8 cellular contexts compared by ENCODE assay signal in genomic region chr17:38705803-38706624, GRCh38. TPM values are rescaled to one million over a fixed set of nuclear protein-coding genes. Genes with fewer than 3 reads are reported as not detected.
DNase-seq lines count a peak whose midpoint lies in the region; ATAC-seq and TF ChIP-seq lines count a peak whose summit lies in the region.

No MANE protein-coding gene starts in this region.

- peaks cover 30% of the 10 kb centered on the region for H3K4me1 ChIP-seq in HUES48 (ENCODE audit: control insufficient read depth, insufficient read depth, low read length)

- H3K27ac Mint-ChIP-seq in T-cell (peak overlapping the region; percentile 93 to 95), chondrocyte (ENCODE audit: unreplicated experiment) (peak overlapping the region; percentile 53)

- H3K4me3 ChIP-seq in HUES48 (ENCODE audit: low read depth, low read length): peak overlapping the region; percentile 57

- no peak for ATAC-seq in T-cell (replicated peaks in 1 of 4)
- no peak for ATAC-seq in left colon
- ATAC-seq in GM21619 (IDR thresholded peaks at IDR 0.05; ENCODE audit: unreplicated experiment): no peak
- no peak for ATAC-seq in activated CD4-positive, CD25-positive, alpha-beta regulatory T cell treated with anti-CD3 and anti-CD28 coated beads, Interleukin-2, amount 50 U/mL, for 24 hours

- H3K27ac ChIP-seq in HUES48 (ENCODE audit: low read depth, low read length): peak overlapping the region; percentile 65

- peak overlapping the region; percentile 91 to 96 (median 96) for H3K4me3 Mint-ChIP-seq in T-cell
- peak overlapping the region; percentile 87 for H3K4me3 Mint-ChIP-seq in chondrocyte (ENCODE audit: unreplicated experiment)

- H3K36me3 ChIP-seq in HUES48 (ENCODE audit: control insufficient read depth, insufficient read depth, low read length): no peaks in the 10 kb centered on the region

- POLR2A ChIA-PET in T-cell (lab: Charles Lee): interaction anchor here (0.6 to 0.7 kb wide), 4 partner anchors 14 to 146 kb away, joined by 3 to 4 read pairs (median 4); no protein-coding TSS in a partner anchor

- H3K27me3 ChIP-seq in HUES48 (ENCODE audit: control insufficient read depth, insufficient read depth, low read length): peaks cover 68% of the 10 kb centered on the region

- CTCF ChIA-PET in T-cell (lab: Charles Lee): interaction anchor here (1.3 to 2.5 kb wide), 6 partner anchors 13 to 148 kb away, joined by 4 to 13 read pairs (median 5); no protein-coding TSS in a partner anchor

- peak; percentile 40 for DNase-seq in Ammon's horn (ENCODE audit: low spot score)
- DNase-seq in T-cell: peak in 4 of 34 experiments; percentile 20 to 30 (median 26)
- DNase-seq in chondrocyte (ENCODE audit: low spot score): no peak
- peak; percentile 57 to 61 for DNase-seq in left colon
- peak; percentile 36 for DNase-seq in stimulated activated CD8-positive, alpha-beta memory T cell treated with anti-CD3 and anti-CD28 coated beads, Interleukin-4, amount 100 ng/mL, for 24 hours (ENCODE audit: low read depth)

- intact Hi-C loops in left colon (cut with DNase I, micrococcal nuclease): no loop called here

- H3K4me1 Mint-ChIP-seq in T-cell (peaks cover 63 to 76% (median 64%) of the 10 kb centered on the region in 3 donors), chondrocyte (ENCODE audit: low read depth) (peaks cover 50% of the 10 kb centered on the region)

- H3K9me3 Mint-ChIP-seq in T-cell (no peaks in the 10 kb centered on the region), chondrocyte (ENCODE audit: low read depth) (no peaks in the 10 kb centered on the region)

- no peaks in the 10 kb centered on the region for H3K27me3 Mint-ChIP-seq in T-cell
- no peaks in the 10 kb centered on the region for H3K27me3 Mint-ChIP-seq in chondrocyte (ENCODE audit: low read depth)

- no peak for TF ChIP-seq CTCF in chondrocyte (IDR thresholded peaks at IDR 0.05)

- H3K9me3 ChIP-seq in HUES48 (ENCODE audit: control insufficient read depth, insufficient read depth, low read length): no peaks in the 10 kb centered on the region

- H3K36me3 Mint-ChIP-seq in T-cell (peaks cover 26% of the 10 kb centered on the region), chondrocyte (ENCODE audit: low read depth) (peaks cover 7% of the 10 kb centered on the region)

- H3K9ac ChIP-seq in HUES48 (ENCODE audit: low read depth, low read length): no peak overlapping the region

RNA-seq across cellular contexts. Expression of gene MLLT6, which starts 0.9 kb away (rescaled TPM):
- total RNA-seq in T-cell (100 to 1,000 TPM; 412 to 506 (median 480) TPM), chondrocyte (44.9 to 64.2 TPM (median 50.0 TPM) in 3 replicates), left colon (10 to 100 TPM; 82.5 to 87.9 TPM)

RNA-seq across cellular contexts. Expression of gene CISD3, which starts 24.1 kb away (rescaled TPM):
- total RNA-seq in T-cell: 10 to 100 TPM; 10.7 to 21.5 (median 17.7) TPM
- total RNA-seq in chondrocyte: 17.2 to 18.4 TPM (median 17.9 TPM) in 3 replicates
- total RNA-seq in left colon: 10 to 100 TPM; 91.6 to 99.8 TPM

RNA-seq across cellular contexts. Expression of gene EPOP, which starts 31.3 kb away (rescaled TPM):
- total RNA-seq in T-cell (1 to 10 TPM in 1 of 5 donors, under 1 TPM in 4; 0.68 to 1.6 (median 0.90) TPM), chondrocyte (1.2 to 3.4 TPM (median 2.8 TPM) in 3 replicates), left colon (under 1 TPM; 0.22 to 0.46 TPM)

RNA-seq across cellular contexts. Expression of gene PCGF2, which starts 42.1 kb away (rescaled TPM):
- under 1 TPM in 3 of 5 donors, not detected in 2; 0.28 to 0.69 (median 0.53) TPM for total RNA-seq in T-cell
- total RNA-seq in chondrocyte: 50.7 to 56.1 TPM (median 55.2 TPM) in 3 replicates
- 10 to 100 TPM; 41.1 to 53.7 TPM for total RNA-seq in left colon

RNA-seq across cellular contexts. Expression of gene PSMB3, which starts 46.5 kb away (rescaled TPM):
- total RNA-seq in T-cell (100 to 1,000 TPM in 3 of 5 donors, 10 to 100 TPM in 2; 81.2 to 116 (median 104) TPM), chondrocyte (118 to 156 TPM (median 120 TPM) in 3 replicates), left colon (100 to 1,000 TPM; 131 to 154 TPM)
